16 cellular contexts compared by ENCODE assay signal in the genomic region with DNA sequence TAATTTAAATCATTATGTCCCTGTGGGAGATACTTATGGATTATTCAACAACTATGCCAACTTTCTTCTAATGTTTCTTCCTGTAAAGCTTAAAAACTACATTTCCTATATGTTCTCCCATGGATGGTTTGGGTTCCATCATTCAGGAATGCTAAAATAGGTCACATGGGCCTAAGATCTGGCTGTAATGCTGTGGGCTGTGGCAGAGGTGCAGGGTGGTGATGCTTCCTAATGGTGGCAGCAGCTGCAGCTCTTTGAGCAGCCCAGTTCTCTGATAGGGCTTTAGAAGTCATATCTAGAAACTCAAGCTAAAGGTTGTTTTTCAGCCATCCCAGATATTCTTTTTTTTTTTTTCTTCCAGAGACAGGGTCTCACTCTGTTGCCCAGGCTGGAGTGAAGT.
A peak's percentile ranks its signal among the peaks of the same experiment; 100 is the strongest.
DNase-seq lines count a peak whose midpoint lies in the region; TF ChIP-seq lines count a peak whose summit lies in the region.
"Had no signal": no experiment of that assay in that cellular context is flagged by ENCODE, and none has a peak within 500 bp of the region (broad histone marks: within the 10 kb centered on the region; RNA-seq: fewer than 3 reads in every experiment).

No MANE protein-coding gene starts in this region.

- no peak overlapping the region for H3K27ac Mint-ChIP-seq in neural progenitor cell
- H3K27ac Mint-ChIP-seq: activated naive CD4-positive, alpha-beta T cell treated with anti-CD3 and anti-CD28 coated beads for 36 hours; CD4-positive, alpha-beta T cell; nephron had no signal

- no peak overlapping the region for H3K4me3 Mint-ChIP-seq in neural progenitor cell
- H3K4me3 Mint-ChIP-seq: activated naive CD4-positive, alpha-beta T cell treated with anti-CD3 and anti-CD28 coated beads for 36 hours; brain; CD4-positive, alpha-beta T cell; nephron had no signal

- H3K4me3 ChIP-seq in GM12865 (ENCODE audit: low read depth, low read length) (no peak overlapping the region), brain microvascular endothelial cell (ENCODE audit: low read depth, low read length) (no peak overlapping the region), neural progenitor cell (no peak overlapping the region)
- H3K4me3 ChIP-seq: gastroesophageal sphincter had no signal

- no peaks in the 10 kb centered on the region for H3K9me3 ChIP-seq in neural progenitor cell (ENCODE audit: low read depth)

- peaks cover 23% of the 10 kb centered on the region for H3K4me1 ChIP-seq in neural progenitor cell
- H3K4me1 ChIP-seq: gastroesophageal sphincter had no signal

- H3K36me3 Mint-ChIP-seq in neural progenitor cell = no peaks in the 10 kb centered on the region
- H3K36me3 Mint-ChIP-seq: brain had no signal

- DNase-seq in GM12865 (ENCODE audit: low read depth) = peak; percentile 4
- peak; percentile 53 for DNase-seq in LHCN-M2 (ENCODE audit: low read depth)
- DNase-seq in brain microvascular endothelial cell = no peak
- peak; percentile 13 for DNase-seq in neural progenitor cell (ENCODE audit: low spot score)
- no peak for DNase-seq in NCI-H524 treated with DMSO at 0.1 percent for 48 hours (lab: John Stamatoyannopoulos, UW)
- no peak for DNase-seq in mesenteric fat pad (ENCODE audit: low spot score)
- DNase-seq in substantia nigra (lab: John Stamatoyannopoulos, UW) = no peak
- DNase-seq: activated naive CD4-positive, alpha-beta T cell treated with anti-CD3 and anti-CD28 coated beads for 36 hours; CD4-positive, alpha-beta T cell; effector CD8-positive, alpha-beta T cell; left colon; NCI-H1092 treated with DMSO at 0.1 percent for 48 hours; NCI-H446 treated with DMSO at 0.1 percent for 48 hours had no signal

- H3K4me2 ChIP-seq in neural progenitor cell = no peak overlapping the region

- H3K36me3 ChIP-seq in brain microvascular endothelial cell (replicated peaks) (no peaks in the 10 kb centered on the region), neural progenitor cell (no peaks in the 10 kb centered on the region)
- H3K36me3 ChIP-seq: gastroesophageal sphincter had no signal

- H3K27ac ChIP-seq in brain microvascular endothelial cell (no peak overlapping the region), neural progenitor cell (no peak overlapping the region), substantia nigra (ENCODE audit: low read depth, low read length, poor library complexity, severe bottlenecking) (no peak overlapping the region)
- H3K27ac ChIP-seq: gastroesophageal sphincter had no signal

- H3K9ac ChIP-seq in neural progenitor cell = no peak overlapping the region

- H3K4me1 Mint-ChIP-seq in neural progenitor cell = no peaks in the 10 kb centered on the region

- in situ Hi-C loops in brain microvascular endothelial cell (cut with HindIII; ENCODE audit: low pct_ligation_motif_present, low sequenced_read_pairs) = no loop called here

- H3K27me3 Mint-ChIP-seq in neural progenitor cell (ENCODE audit: insufficient read depth, low read depth) = peaks cover 4% of the 10 kb centered on the region
- H3K27me3 Mint-ChIP-seq: CD4-positive, alpha-beta T cell had no signal

- no peak overlapping the region for H2AFZ ChIP-seq in neural progenitor cell (replicated peaks)

- no peaks in the 10 kb centered on the region for H3K9me3 Mint-ChIP-seq in neural progenitor cell
- H3K9me3 Mint-ChIP-seq: activated naive CD4-positive, alpha-beta T cell treated with anti-CD3 and anti-CD28 coated beads for 36 hours; brain; nephron had no signal

- TF ChIP-seq CTCF in GM12865 (IDR thresholded peaks at IDR 0.05; ENCODE audit: insufficient read depth, low read depth, low read length, missing control alignments) (peak; percentile 12), brain microvascular endothelial cell (IDR thresholded peaks at IDR 0.05; ENCODE audit: low read depth, low read length, missing control alignments) (peak; percentile 14), neural progenitor cell (IDR thresholded peaks at IDR 0.05) (peak; percentile 35)

- no peaks in the 10 kb centered on the region for H3K27me3 ChIP-seq in brain microvascular endothelial cell (replicated peaks)
- H3K27me3 ChIP-seq in neural progenitor cell = no peaks in the 10 kb centered on the region
- H3K27me3 ChIP-seq: gastroesophageal sphincter had no signal

- no peaks in the 10 kb centered on the region for H3F3A ChIP-seq in neural progenitor cell (ENCODE audit: low read depth)

- H3K79me2 ChIP-seq in neural progenitor cell (ENCODE audit: low read depth) = no peaks in the 10 kb centered on the region

- H4K20me1 ChIP-seq in neural progenitor cell (ENCODE audit: low read depth) = no peaks in the 10 kb centered on the region

Comparison
In these comparisons a context has a peak if more than half of its experiments do, and no peak if none do; other contexts are left out.
1. DNase-seq: peak in GM12865 (single experiment), LHCN-M2 (single experiment) and neural progenitor cell (single experiment); none in brain microvascular endothelial cell (single experiment), NCI-H524 treated with DMSO at 0.1 percent for 48 hours (single experiment), mesenteric fat pad (single experiment) and substantia nigra (0 of 49).
2. Peak in every context shown above with its lines, with median percentiles within 50 percentile points of each other: CTCF ChIP-seq.